7 cellular contexts compared by ENCODE assay signal in the genomic region with DNA sequence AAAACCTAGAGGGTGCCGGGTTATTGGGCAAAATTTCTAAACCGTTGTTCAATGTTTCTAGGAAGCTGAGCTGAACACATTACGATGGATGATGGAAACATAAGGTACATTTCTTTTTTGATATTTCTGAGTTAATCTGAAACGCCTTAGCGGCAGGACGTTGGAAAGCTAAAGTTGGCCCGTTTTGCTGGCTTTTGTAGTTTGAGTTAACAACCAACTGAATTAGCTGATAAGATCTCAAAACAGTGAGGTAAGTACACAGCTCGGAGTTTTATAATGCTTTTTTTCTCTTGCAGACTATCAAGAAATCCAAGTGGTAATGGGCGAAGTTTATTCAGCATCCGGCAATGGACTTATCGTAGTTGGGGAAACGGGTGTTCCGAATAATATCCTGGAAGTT.
DNase-seq lines count a peak whose midpoint lies in the region; ATAC-seq lines count a peak whose summit lies in the region.

No MANE protein-coding gene starts in this region.

- H3K4me3 ChIP-seq in iPS-18a (ENCODE audit: low read length): peak overlapping the region; percentile 74

- no peaks in the 10 kb centered on the region for H3K27me3 ChIP-seq in iPS-18a (ENCODE audit: control insufficient read depth, insufficient read depth, low read length)

- H3K27ac ChIP-seq in iPS-18a (ENCODE audit: low read length): peak overlapping the region; percentile 14

- H3K36me3 ChIP-seq in iPS-18a (ENCODE audit: control insufficient read depth, low read depth, low read length): peaks cover 25% of the 10 kb centered on the region

- DNase-seq in HT-29 (ENCODE audit: low spot score) (peak; percentile 20), activated gamma-delta T cell treated with Interleukin-2 at 50 U/mL for 16 hours (no peak), left colon (no peak)
- DNase-seq in activated T-helper 1 cell treated with anti-CD3 and anti-CD28 coated beads, Interleukin-12 subunit alpha, Interleukin-12 subunit beta, Interleukin-2, Interleukin-4 antibody, amounts not matched to agents 30 ng/mL and 10 ng/mL and 1 ng/mL, durations not matched to agents 14 hours and 24 hours and 36 hours (ENCODE audit: low spot score): no peak
- no peak for DNase-seq in stimulated activated naive CD8-positive, alpha-beta T cell treated with anti-CD3 and anti-CD28 coated beads, Interleukin-15, amount 100 ng/mL, for 72 hours

- H3K4me1 ChIP-seq in iPS-18a (ENCODE audit: control insufficient read depth, low read depth, low read length): peaks cover 13% of the 10 kb centered on the region

- peak overlapping the region; percentile 92 for H3K27ac Mint-ChIP-seq in activated T-helper 1 cell treated with anti-CD3 and anti-CD28 coated beads, Interleukin-12 subunit alpha, Interleukin-12 subunit beta, Interleukin-2, Interleukin-4 antibody, amounts not matched to agents 30 ng/mL and 10 ng/mL and 1 ng/mL, durations not matched to agents 14 hours and 24 hours and 36 hours
- peak overlapping the region; percentile 99 for H3K27ac Mint-ChIP-seq in stimulated activated naive CD8-positive, alpha-beta T cell treated with anti-CD3 and anti-CD28 coated beads, Interleukin-15, amount 100 ng/mL, for 72 hours

- no peak for ATAC-seq in stimulated activated naive CD8-positive, alpha-beta T cell treated with anti-CD3 and anti-CD28 coated beads, Interleukin-15, amount 100 ng/mL, for 72 hours
- ATAC-seq in left colon: no peak
- ATAC-seq in HG03520 (IDR thresholded peaks at IDR 0.05; ENCODE audit: unreplicated experiment): no peak

- no peaks in the 10 kb centered on the region for H3K9me3 ChIP-seq in iPS-18a (ENCODE audit: control insufficient read depth, low read depth, low read length)

- intact Hi-C loops in activated T-helper 1 cell treated with anti-CD3 and anti-CD28 coated beads, Interleukin-12 subunit alpha, Interleukin-12 subunit beta, Interleukin-2, Interleukin-4 antibody, amounts not matched to agents 30 ng/mL and 10 ng/mL and 1 ng/mL, durations not matched to agents 14 hours and 24 hours and 36 hours (cut with micrococcal nuclease): loop anchor here (2.0 to 5.0 kb wide), 3 partner anchors 107 to 1348 kb away; a partner anchor contains a TSS
- intact Hi-C loops in left colon (cut with DNase I, micrococcal nuclease): no loop called here

- H3K36me3 Mint-ChIP-seq in activated T-helper 1 cell treated with anti-CD3 and anti-CD28 coated beads, Interleukin-12 subunit alpha, Interleukin-12 subunit beta, Interleukin-2, Interleukin-4 antibody, amounts not matched to agents 30 ng/mL and 10 ng/mL and 1 ng/mL, durations not matched to agents 14 hours and 24 hours and 36 hours (ENCODE audit: low read depth): peaks cover 39% of the 10 kb centered on the region

- no peaks in the 10 kb centered on the region for H3K9me3 Mint-ChIP-seq in activated T-helper 1 cell treated with anti-CD3 and anti-CD28 coated beads, Interleukin-12 subunit alpha, Interleukin-12 subunit beta, Interleukin-2, Interleukin-4 antibody, amounts not matched to agents 30 ng/mL and 10 ng/mL and 1 ng/mL, durations not matched to agents 14 hours and 24 hours and 36 hours
- H3K9me3 Mint-ChIP-seq in stimulated activated naive CD8-positive, alpha-beta T cell treated with anti-CD3 and anti-CD28 coated beads, Interleukin-15, amount 100 ng/mL, for 72 hours: no peaks in the 10 kb centered on the region

- H3K4me1 Mint-ChIP-seq in activated T-helper 1 cell treated with anti-CD3 and anti-CD28 coated beads, Interleukin-12 subunit alpha, Interleukin-12 subunit beta, Interleukin-2, Interleukin-4 antibody, amounts not matched to agents 30 ng/mL and 10 ng/mL and 1 ng/mL, durations not matched to agents 14 hours and 24 hours and 36 hours (ENCODE audit: low read depth): peaks cover 44% of the 10 kb centered on the region
- peaks cover 29% of the 10 kb centered on the region for H3K4me1 Mint-ChIP-seq in stimulated activated naive CD8-positive, alpha-beta T cell treated with anti-CD3 and anti-CD28 coated beads, Interleukin-15, amount 100 ng/mL, for 72 hours

- peak overlapping the region; percentile 88 for H3K4me3 Mint-ChIP-seq in activated T-helper 1 cell treated with anti-CD3 and anti-CD28 coated beads, Interleukin-12 subunit alpha, Interleukin-12 subunit beta, Interleukin-2, Interleukin-4 antibody, amounts not matched to agents 30 ng/mL and 10 ng/mL and 1 ng/mL, durations not matched to agents 14 hours and 24 hours and 36 hours
- peak overlapping the region; percentile 90 to 91 for H3K4me3 Mint-ChIP-seq in stimulated activated naive CD8-positive, alpha-beta T cell treated with anti-CD3 and anti-CD28 coated beads, Interleukin-15, amount 100 ng/mL, for 72 hours

- peaks cover 2% of the 10 kb centered on the region for H3K27me3 Mint-ChIP-seq in activated T-helper 1 cell treated with anti-CD3 and anti-CD28 coated beads, Interleukin-12 subunit alpha, Interleukin-12 subunit beta, Interleukin-2, Interleukin-4 antibody, amounts not matched to agents 30 ng/mL and 10 ng/mL and 1 ng/mL, durations not matched to agents 14 hours and 24 hours and 36 hours (ENCODE audit: insufficient read depth)
- no peaks in the 10 kb centered on the region for H3K27me3 Mint-ChIP-seq in stimulated activated naive CD8-positive, alpha-beta T cell treated with anti-CD3 and anti-CD28 coated beads, Interleukin-15, amount 100 ng/mL, for 72 hours

- H3K9ac ChIP-seq in iPS-18a (ENCODE audit: low read length): peak overlapping the region; percentile 91
